In the genomic region with DNA sequence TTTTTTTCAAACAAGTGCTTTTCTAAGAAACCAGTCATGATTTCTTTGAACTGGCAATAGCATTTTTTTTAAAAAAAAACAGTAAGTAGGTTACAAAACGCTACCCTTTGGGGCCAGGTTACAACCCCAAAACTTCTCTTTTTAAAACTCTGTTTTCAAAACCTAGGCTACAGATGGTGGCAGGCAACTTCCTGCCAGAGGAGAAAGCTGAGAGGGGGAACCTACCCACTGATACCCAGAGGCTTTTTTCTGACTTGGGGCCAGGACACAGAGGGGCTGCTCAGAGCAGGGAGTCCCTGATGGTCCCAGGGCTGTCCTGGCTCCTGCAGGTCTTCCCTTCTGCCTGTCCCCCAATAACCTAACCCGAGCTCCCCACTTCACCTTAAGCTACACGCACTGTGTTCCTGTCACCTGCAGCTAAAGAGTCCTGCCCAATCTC, we compare ENCODE assay signal across 9 cellular contexts. TPM values are rescaled to one million over a fixed set of nuclear protein-coding genes. Genes with fewer than 3 reads are reported as not detected.
DNase-seq lines count a peak whose midpoint lies in the region; ATAC-seq, FAIRE-seq and TF ChIP-seq lines count a peak whose summit lies in the region.
"Had no signal": no experiment of that assay in that cellular context is flagged by ENCODE, and none has a peak within 500 bp of the region (broad histone marks: within the 10 kb centered on the region; RNA-seq: fewer than 3 reads in every experiment).

No MANE protein-coding gene starts in this region.

- peaks cover 40 to 83% of the 10 kb centered on the region in 2 donors for H3K4me1 ChIP-seq in left lung
- H3K4me1 ChIP-seq in HepG2 (ENCODE audit: insufficient read depth, low read length): peaks cover 22% of the 10 kb centered on the region

- CTCF ChIA-PET in HepG2 (lab: Yijun Ruan, JAX; ENCODE audit: low intra/inter-chr PET ratio, low total read pairs): no interaction called here

- H3K9me3 ChIP-seq in left lung: no peaks in the 10 kb centered on the region
- peaks cover 8% of the 10 kb centered on the region for H3K9me3 ChIP-seq in HepG2 (ENCODE audit: low read length)

- in situ Hi-C loops in HepG2 (cut with HindIII; ENCODE audit: extremely low pct_ligation_motif_present, low pct_unique_long_range_greater_than_20kb): no loop called here

- no peaks in the 10 kb centered on the region for H3K36me3 ChIP-seq in left lung
- H3K36me3 ChIP-seq in HepG2 (replicated peaks in 1 of 2; ENCODE audit: control insufficient read depth in 1 of 2, insufficient read depth in 2 of 2, low read length in 2 of 2): no peaks in the 10 kb centered on the region

- TF ChIP-seq EP300 in HepG2 (IDR thresholded peaks at IDR 0.05; ENCODE audit: low read depth in 2 of 2, low read length in 2 of 2) (no peak), HepG2 (CRISPR knock-in tag; IDR thresholded peaks at IDR 0.05; ENCODE audit: borderline replicate concordance) (no peak)

- H2AFZ ChIP-seq in HepG2 (ENCODE audit: low read length): no peak overlapping the region

- POLR2A ChIA-PET in HepG2 (lab: Yijun Ruan, JAX): no interaction called here

- TF ChIP-seq RAD21 in HepG2 (CRISPR knock-in tag; IDR thresholded peaks at IDR 0.05): no peak

- 94% methylated on average over 3 of the region's 3 CpGs for WGBS in HepG2 (ENCODE audit: low lambda C conversion rate)

- no peaks in the 10 kb centered on the region for H3K79me2 ChIP-seq in HepG2 (ENCODE audit: insufficient read depth, low read length)

- no peak for FAIRE-seq in HepG2 (lab: Jason Lieb, UNC)

- ATAC-seq in HG03280 (IDR thresholded peaks at IDR 0.05; ENCODE audit: unreplicated experiment): peak; percentile 38
- peak; percentile 8 for ATAC-seq in left lung
- ATAC-seq in HG03457 (IDR thresholded peaks at IDR 0.05; ENCODE audit: unreplicated experiment): no peak
- no peak for ATAC-seq in HepG2

- intact Hi-C loops in left lung (cut with DNase I): no loop called here
- intact Hi-C loops in HepG2 (cut with micrococcal nuclease; ENCODE audit: unreplicated experiment): loop anchor here (10.0 kb wide), 1 partner anchor 214 kb away; a partner anchor contains a TSS

- TF ChIP-seq CTCF in left lung (IDR thresholded peaks at IDR 0.05) (no peak), HepG2 (CRISPR knock-in tag; IDR thresholded peaks at IDR 0.05) (no peak)

- H3K4me2 ChIP-seq in HepG2 (ENCODE audit: low read depth, low read length): no peak overlapping the region

- no TSS peak for BruUV-seq in HepG2 (replicated peaks; lab: Mats Ljungman, UMichigan)

- no peaks in the 10 kb centered on the region for H4K20me1 ChIP-seq in HepG2 (ENCODE audit: insufficient read depth, low read length)

- TF ChIP-seq POLR2A in HepG2 (IDR thresholded peaks at IDR 0.05; ENCODE audit: insufficient read depth in 1 of 2, low read depth in 2 of 2, low read length in 2 of 2): no peak

- H3K27me3 ChIP-seq in left lung (no peaks in the 10 kb centered on the region), HepG2 (ENCODE audit: control insufficient read depth in 1 of 2, insufficient read depth in 2 of 2, low read length in 2 of 2) (no peaks in the 10 kb centered on the region)

- no peak overlapping the region for H3K9ac ChIP-seq in HepG2 (ENCODE audit: insufficient read depth, low read depth, low read length)

- H3K27ac ChIP-seq in left lung (peak overlapping the region; percentile 78 to 95), HepG2 (ENCODE audit: extremely low read length, insufficient read depth, low read length) (no peak overlapping the region)

- no peak overlapping the region for H3K4me3 ChIP-seq in left lung
- no peak overlapping the region for H3K4me3 ChIP-seq in HepG2 (replicated peaks in 1 of 3; ENCODE audit: insufficient read depth in 1 of 3, low read depth in 2 of 3, low read length in 3 of 3)

- peak; percentile 95 for DNase-seq in AML-193 (lab: John Stamatoyannopoulos, UW)
- peak; percentile 39 for DNase-seq in activated CD4-positive, alpha-beta T cell treated with anti-CD3 and anti-CD28 coated beads, Interleukin-2, amount 50 U/mL, for 1 hour
- DNase-seq in left lung: no peak
- DNase-seq in dedifferentiated amniotic fluid mesenchymal stem cell (ENCODE audit: extremely low spot score): no peak
- no peak for DNase-seq in NCI-H1436 treated with DMSO at 0.1 percent for 48 hours (lab: John Stamatoyannopoulos, UW)
- DNase-seq in HepG2 (ENCODE audit: low spot score): no peak
- DNase-seq: hypothalamus had no signal

RNA-seq across cellular contexts. Expression of a gene that starts 6.9 kb away (rescaled TPM):
- total RNA-seq in left lung (10 to 100 TPM; 44.8 to 62.8 TPM), HepG2 (2016; rRNA removed; fragmentation: Illumina TruSeq; extraction: Trizol) (22.7 and 27.7 TPM in 2 replicates)
- 24.8 and 40.6 TPM in 2 replicates for total RNA-seq in HepG2 (2016; cell fraction: cytosol; rRNA removed; fragmentation: Illumina TruSeq; extraction: Trizol; ENCODE audit: low read depth)
- 23.6 and 24.6 TPM in 2 replicates for total RNA-seq in HepG2 (2016; cell fraction: insoluble cytoplasmic fraction; rRNA removed; fragmentation: Illumina TruSeq; extraction: Trizol)
- 43.8 and 49.6 TPM in 2 replicates for total RNA-seq in HepG2 (2016; cell fraction: membrane; rRNA removed; fragmentation: Illumina TruSeq; extraction: Trizol)
- 10.8 and 12.6 TPM in 2 replicates for total RNA-seq in HepG2 (2016; cell fraction: nucleus; rRNA removed; fragmentation: Illumina TruSeq; extraction: Trizol)
- polyA plus RNA-seq in HepG2 (2011; rRNA removed): 17.6 and 19.9 TPM in 2 replicates
- polyA plus RNA-seq in HepG2 (2011; cell fraction: cytosol; rRNA removed): 15.3 and 18.7 TPM in 2 replicates
- 7.9 and 9.7 TPM in 2 replicates for polyA plus RNA-seq in HepG2 (2011; cell fraction: nucleus; rRNA removed)
- polyA plus RNA-seq in HepG2 (2012): 14.9 and 15.6 TPM in 2 replicates
- polyA plus RNA-seq in HepG2 (2016; cell fraction: cytosol; fragmentation: Illumina TruSeq; extraction: Trizol; ENCODE audit: low read depth): 29.4 and 42.1 TPM in 2 replicates
- polyA plus RNA-seq in HepG2 (2016; cell fraction: insoluble cytoplasmic fraction; fragmentation: Illumina TruSeq; extraction: Trizol; ENCODE audit: low read depth): 21.3 and 22.4 TPM in 2 replicates
- 32.1 and 40.0 TPM in 2 replicates for polyA plus RNA-seq in HepG2 (2016; cell fraction: membrane; fragmentation: Illumina TruSeq; extraction: Trizol; ENCODE audit: low read depth)
- polyA plus RNA-seq in HepG2 (2016; cell fraction: nucleus; fragmentation: Illumina TruSeq; extraction: Trizol; ENCODE audit: insufficient read depth, low read depth): 10.7 and 14.3 TPM in 2 replicates
- polyA minus RNA-seq in HepG2 (2011; rRNA and poly(A)+ RNA removed; ENCODE audit: low replicate concordance): 5.9 and 12.3 TPM in 2 replicates
- 6.5 and 7.4 TPM in 2 replicates for polyA minus RNA-seq in HepG2 (2011; cell fraction: cytosol; rRNA and poly(A)+ RNA removed)
- 9.8 and 14.5 TPM in 2 replicates for polyA minus RNA-seq in HepG2 (2011; cell fraction: nucleus; rRNA and poly(A)+ RNA removed)

RNA-seq across cellular contexts. Expression of a gene that starts 55.7 kb away (rescaled TPM):
- total RNA-seq in left lung (10 to 100 TPM; 44.8 to 90.7 TPM), HepG2 (2016; rRNA removed; fragmentation: Illumina TruSeq; extraction: Trizol) (11.3 and 11.9 TPM in 2 replicates)
- total RNA-seq in HepG2 (2016; cell fraction: cytosol; rRNA removed; fragmentation: Illumina TruSeq; extraction: Trizol; ENCODE audit: low read depth): 4.0 and 4.5 TPM in 2 replicates
- 9.8 and 11.8 TPM in 2 replicates for total RNA-seq in HepG2 (2016; cell fraction: insoluble cytoplasmic fraction; rRNA removed; fragmentation: Illumina TruSeq; extraction: Trizol)
- total RNA-seq in HepG2 (2016; cell fraction: membrane; rRNA removed; fragmentation: Illumina TruSeq; extraction: Trizol): 5.9 and 6.1 TPM in 2 replicates
- 16.3 and 19.2 TPM in 2 replicates for total RNA-seq in HepG2 (2016; cell fraction: nucleus; rRNA removed; fragmentation: Illumina TruSeq; extraction: Trizol)
- 11.1 and 12.3 TPM in 2 replicates for polyA plus RNA-seq in HepG2 (2011; rRNA removed)
- 6.6 and 7.4 TPM in 2 replicates for polyA plus RNA-seq in HepG2 (2011; cell fraction: cytosol; rRNA removed)
- 57.1 and 64.0 TPM in 2 replicates for polyA plus RNA-seq in HepG2 (2011; cell fraction: nucleus; rRNA removed)
- 17.1 and 19.3 TPM in 2 replicates for polyA plus RNA-seq in HepG2 (2012)
- polyA plus RNA-seq in HepG2 (2016; cell fraction: cytosol; fragmentation: Illumina TruSeq; extraction: Trizol; ENCODE audit: low read depth): 0.71 and 0.86 TPM in 2 replicates
- polyA plus RNA-seq in HepG2 (2016; cell fraction: insoluble cytoplasmic fraction; fragmentation: Illumina TruSeq; extraction: Trizol; ENCODE audit: low read depth): 12.9 and 16.7 TPM in 2 replicates
- polyA plus RNA-seq in HepG2 (2016; cell fraction: membrane; fragmentation: Illumina TruSeq; extraction: Trizol; ENCODE audit: low read depth): 3.4 and 3.5 TPM in 2 replicates
- polyA plus RNA-seq in HepG2 (2016; cell fraction: nucleus; fragmentation: Illumina TruSeq; extraction: Trizol; ENCODE audit: insufficient read depth, low read depth): 64.6 and 72.1 TPM in 2 replicates
- 15.4 and 19.2 TPM in 2 replicates for polyA minus RNA-seq in HepG2 (2011; rRNA and poly(A)+ RNA removed; ENCODE audit: low replicate concordance)
- polyA minus RNA-seq in HepG2 (2011; cell fraction: cytosol; rRNA and poly(A)+ RNA removed): 13.5 and 14.3 TPM in 2 replicates
- 19.7 and 22.9 TPM in 2 replicates for polyA minus RNA-seq in HepG2 (2011; cell fraction: nucleus; rRNA and poly(A)+ RNA removed)

RNA-seq across cellular contexts. Expression of a gene that starts 55.9 kb away (rescaled TPM):
- 10 to 100 TPM; 52.1 to 52.9 TPM for total RNA-seq in left lung
- 22.8 and 35.0 TPM in 2 replicates for total RNA-seq in HepG2 (2016; rRNA removed; fragmentation: Illumina TruSeq; extraction: Trizol)
- total RNA-seq in HepG2 (2016; cell fraction: cytosol; rRNA removed; fragmentation: Illumina TruSeq; extraction: Trizol; ENCODE audit: low read depth): 8.1 and 9.1 TPM in 2 replicates
- total RNA-seq in HepG2 (2016; cell fraction: insoluble cytoplasmic fraction; rRNA removed; fragmentation: Illumina TruSeq; extraction: Trizol): 21.6 and 34.9 TPM in 2 replicates
- total RNA-seq in HepG2 (2016; cell fraction: membrane; rRNA removed; fragmentation: Illumina TruSeq; extraction: Trizol): 6.4 and 7.4 TPM in 2 replicates
- total RNA-seq in HepG2 (2016; cell fraction: nucleus; rRNA removed; fragmentation: Illumina TruSeq; extraction: Trizol): 17.5 and 20.8 TPM in 2 replicates
- polyA plus RNA-seq in HepG2 (2011; rRNA removed): 3.4 and 3.7 TPM in 2 replicates
- 1.5 and 2.6 TPM in 2 replicates for polyA plus RNA-seq in HepG2 (2011; cell fraction: cytosol; rRNA removed)
- polyA plus RNA-seq in HepG2 (2011; cell fraction: nucleus; rRNA removed): 2.7 and 3.1 TPM in 2 replicates
- polyA plus RNA-seq in HepG2 (2012): 10.9 and 14.4 TPM in 2 replicates
- 0.28 and 0.47 TPM in 2 replicates for polyA plus RNA-seq in HepG2 (2016; cell fraction: cytosol; fragmentation: Illumina TruSeq; extraction: Trizol; ENCODE audit: low read depth)
- 19.7 and 21.4 TPM in 2 replicates for polyA plus RNA-seq in HepG2 (2016; cell fraction: insoluble cytoplasmic fraction; fragmentation: Illumina TruSeq; extraction: Trizol; ENCODE audit: low read depth)
- polyA plus RNA-seq in HepG2 (2016; cell fraction: membrane; fragmentation: Illumina TruSeq; extraction: Trizol; ENCODE audit: low read depth): 1.7 and 2.0 TPM in 2 replicates
- polyA plus RNA-seq in HepG2 (2016; cell fraction: nucleus; fragmentation: Illumina TruSeq; extraction: Trizol; ENCODE audit: insufficient read depth, low read depth): 12.7 and 13.6 TPM in 2 replicates
- polyA minus RNA-seq in HepG2 (2011; rRNA and poly(A)+ RNA removed; ENCODE audit: low replicate concordance): 2.8 and 10.1 TPM in 2 replicates
- polyA minus RNA-seq in HepG2 (2011; cell fraction: cytosol; rRNA and poly(A)+ RNA removed): 10.0 and 12.9 TPM in 2 replicates
- polyA minus RNA-seq in HepG2 (2011; cell fraction: nucleus; rRNA and poly(A)+ RNA removed): 17.9 and 21.1 TPM in 2 replicates

Comparison
In these comparisons a context has a peak if more than half of its experiments do, and no peak if none do; other contexts are left out.
1. DNase-seq: peak in AML-193 (2 of 2) and activated CD4-positive, alpha-beta T cell treated with anti-CD3 and anti-CD28 coated beads, Interleukin-2, amount 50 U/mL, for 1 hour (single experiment); none in left lung (0 of 2), dedifferentiated amniotic fluid mesenchymal stem cell (single experiment), NCI-H1436 treated with DMSO at 0.1 percent for 48 hours (single experiment) and HepG2 (single experiment).
2. ATAC-seq: peak in HG03280 (single experiment) and left lung (single experiment); none in HG03457 (single experiment) and HepG2 (single experiment).